ENCODE assay signal across 12 cellular contexts in genomic region chr16:20469930-20470329, GRCh38. TPM values are rescaled to one million over a fixed set of nuclear protein-coding genes. Genes with fewer than 3 reads are reported as not detected.
"Had no signal": no experiment of that assay in that cellular context is flagged by ENCODE, and none has a peak within 500 bp of the region (broad histone marks: within the 10 kb centered on the region; RNA-seq: fewer than 3 reads in every experiment).

No MANE protein-coding gene starts in this region.

RNA-seq across cellular contexts. Expression of gene ACSM2A, which starts 18.6 kb away (rescaled TPM):
- total RNA-seq: activated CD4-positive, alpha-beta memory T cell treated with anti-CD3 and anti-CD28 coated beads, Interleukin-2, amount 10 ng/mL, durations not matched to agents 7 days and 5 days; activated CD4-positive, alpha-beta T cell treated with anti-CD3 and anti-CD28 coated beads, Interleukin-2, amount 10 ng/mL, durations not matched to agents 7 days and 5 days; activated CD8-positive, alpha-beta T cell treated with anti-CD3 and anti-CD28 coated beads, Interleukin-2, amount 10 ng/mL, durations not matched to agents 7 days and 5 days; activated naive CD8-positive, alpha-beta T cell treated with anti-CD3 and anti-CD28 coated beads, Interleukin-2, amount 10 ng/mL, durations not matched to agents 7 days and 5 days; activated T-helper 1 cell treated with anti-CD3 and anti-CD28 coated beads, Interleukin-12 subunit alpha, Interleukin-12 subunit beta, Interleukin-2, Interleukin-4 antibody, amounts not matched to agents 30 ng/mL and 10 ng/mL and 1 ng/mL, durations not matched to agents 14 hours and 24 hours and 36 hours; activated T-helper 17 cell treated with anti-CD3 and anti-CD28 coated beads, Interleukin-2, amount 50 U/mL, for 72 hours; aorta; body of pancreas; breast epithelium; cardiac septum; cerebellum; WTC11 had no signal
